ENCODE assay signal across 30 cellular contexts in genomic region chr9:36053971-36054370, GRCh38. TPM values are rescaled to one million over a fixed set of nuclear protein-coding genes. Genes with fewer than 3 reads are reported as not detected.
DNase-seq lines count a peak whose midpoint lies in the region; ATAC-seq lines count a peak whose summit lies in the region.
"Had no signal": no experiment of that assay in that cellular context is flagged by ENCODE, and none has a peak within 500 bp of the region (broad histone marks: within the 10 kb centered on the region; RNA-seq: fewer than 3 reads in every experiment).

No MANE protein-coding gene starts in this region.

- no peak overlapping the region for H3K4ac ChIP-seq in mesendoderm (ENCODE audit: low read depth, low read length)

- H4K8ac ChIP-seq in mesendoderm (ENCODE audit: low read depth, low read length): no peak overlapping the region

- DNase-seq in ELR (ENCODE audit: low read depth): peak; percentile 34
- DNase-seq in NCI-H226: peak; percentile 58
- DNase-seq in mesendoderm: peak; percentile 87
- no peak for DNase-seq in activated CD4-positive, alpha-beta T cell treated with anti-CD3 and anti-CD28 coated beads, Interleukin-2, amount 10 ng/mL, durations not matched to agents 24 days and 14 days
- no peak for DNase-seq in SJCRH30
- no peak for DNase-seq in NCI-H748 treated with DMSO at 0.1 percent for 48 hours (lab: John Stamatoyannopoulos, UW)
- DNase-seq: ACHN; activated CD4-positive, alpha-beta T cell treated with anti-CD3 and anti-CD28 coated beads for 48 hours; activated naive CD4-positive, alpha-beta T cell; activated T-cell treated with anti-CD3 and anti-CD28 coated beads, Interleukin-2, amount 50 U/mL, for 72 hours; hippocampal formation; KBM-7; mucosa of descending colon; NCI-H1105 treated with DMSO at 0.1 percent for 48 hours; NCI-H1930; NCI-H774; posterior cingulate gyrus; stimulated activated CD4-positive, alpha-beta T cell treated with anti-CD3 and anti-CD28 coated beads, Interleukin-4, amount 100 ng/mL, for 24 hours; substantia nigra; upper lobe of left lung had no signal

- peaks cover 4% of the 10 kb centered on the region for H3K79me1 ChIP-seq in mesendoderm (ENCODE audit: low read length)

- no peak overlapping the region for H3K9ac ChIP-seq in endocrine pancreas (ENCODE audit: control insufficient read depth, insufficient read depth, low read length)
- H3K9ac ChIP-seq in mesendoderm (ENCODE audit: low read length): no peak overlapping the region
- H3K9ac ChIP-seq: BLaER1 had no signal

- no peak overlapping the region for H3K56ac ChIP-seq in mesendoderm (ENCODE audit: low read length)

- peaks cover 2% of the 10 kb centered on the region for H3K36me3 Mint-ChIP-seq in activated CD4-positive, alpha-beta T cell treated with anti-CD3 and anti-CD28 coated beads, Interleukin-2, amount 10 ng/mL, durations not matched to agents 24 days and 14 days (ENCODE audit: low read depth)
- H3K36me3 Mint-ChIP-seq: natural killer cell treated with Interleukin-12 subunit alpha and Interleukin-12 subunit beta and Interleukin-15 and Interleukin-18, amount 100 ng/mL, for 72 hours; stimulated activated effector memory CD8-positive, alpha-beta T cell treated with anti-CD3 and anti-CD28 coated beads, Interleukin-12 subunit alpha, Interleukin-12 subunit beta, amount 100 ng/mL, for 72 hours had no signal

- no peak overlapping the region for H2BK120ac ChIP-seq in mesendoderm (ENCODE audit: low read depth, low read length)

- H3K18ac ChIP-seq in mesendoderm (ENCODE audit: low read length): no peak overlapping the region

- peaks cover 19% of the 10 kb centered on the region for H3K4me1 ChIP-seq in endocrine pancreas (ENCODE audit: control insufficient read depth, insufficient read depth, low read length)
- H3K4me1 ChIP-seq in mesendoderm (ENCODE audit: control insufficient read depth, low read depth, low read length): peaks cover 3% of the 10 kb centered on the region
- H3K4me1 ChIP-seq in SJCRH30: no peaks in the 10 kb centered on the region

- no peaks in the 10 kb centered on the region for H3K79me2 ChIP-seq in mesendoderm (ENCODE audit: control insufficient read depth, insufficient read depth, low read length)

- ATAC-seq in GM19023 (IDR thresholded peaks at IDR 0.05; ENCODE audit: unreplicated experiment): no peak
- ATAC-seq: activated T-cell treated with anti-CD3 and anti-CD28 coated beads, Interleukin-2, amount 50 U/mL, for 72 hours; mucosa of descending colon; natural killer cell treated with Interleukin-12 subunit alpha and Interleukin-12 subunit beta and Interleukin-15 and Interleukin-18, amount 100 ng/mL, for 72 hours; sciatic nerve; stimulated activated effector memory CD8-positive, alpha-beta T cell treated with anti-CD3 and anti-CD28 coated beads, Interleukin-12 subunit alpha, Interleukin-12 subunit beta, amount 100 ng/mL, for 72 hours had no signal

- H3K27ac Mint-ChIP-seq in activated CD4-positive, alpha-beta T cell treated with anti-CD3 and anti-CD28 coated beads, Interleukin-2, amount 10 ng/mL, durations not matched to agents 24 days and 14 days: no peak overlapping the region
- H3K27ac Mint-ChIP-seq: activated T-cell treated with anti-CD3 and anti-CD28 coated beads, Interleukin-2, amount 50 U/mL, for 72 hours; natural killer cell treated with Interleukin-12 subunit alpha and Interleukin-12 subunit beta and Interleukin-15 and Interleukin-18, amount 100 ng/mL, for 72 hours; stimulated activated effector memory CD8-positive, alpha-beta T cell treated with anti-CD3 and anti-CD28 coated beads, Interleukin-12 subunit alpha, Interleukin-12 subunit beta, amount 100 ng/mL, for 72 hours; T-helper 2 cell treated with Interferon-gamma antibody and Interleukin-4, amounts not matched to agents 5 μg/mL and 100 μg/mL, for 36 hours had no signal

- no peaks in the 10 kb centered on the region for H3K27me3 ChIP-seq in endocrine pancreas (ENCODE audit: control insufficient read depth, insufficient read depth, low read length)
- no peaks in the 10 kb centered on the region for H3K27me3 ChIP-seq in mesendoderm (ENCODE audit: insufficient read depth, low read length, poor library complexity)
- H3K27me3 ChIP-seq in SJCRH30: no peaks in the 10 kb centered on the region
- H3K27me3 ChIP-seq: BLaER1, upper lobe of left lung had no signal

- no peak overlapping the region for H3K23ac ChIP-seq in mesendoderm (ENCODE audit: low read length)

- no peaks in the 10 kb centered on the region for H3K9me3 ChIP-seq in endocrine pancreas (ENCODE audit: control insufficient read depth, low read length)
- no peaks in the 10 kb centered on the region for H3K9me3 ChIP-seq in SJCRH30 (replicated peaks)
- H3K9me3 ChIP-seq: mucosa of descending colon, upper lobe of left lung had no signal

- H3K36me3 ChIP-seq in endocrine pancreas (ENCODE audit: control insufficient read depth, insufficient read depth, low read length): no peaks in the 10 kb centered on the region
- no peaks in the 10 kb centered on the region for H3K36me3 ChIP-seq in mesendoderm (ENCODE audit: control insufficient read depth, insufficient read depth, low read length)
- no peaks in the 10 kb centered on the region; the same call in 1 of the 2 replicates for H3K36me3 ChIP-seq in SJCRH30
- H3K36me3 ChIP-seq: upper lobe of left lung had no signal

- H2AK5ac ChIP-seq in mesendoderm (ENCODE audit: low read length): no peak overlapping the region

- no CpG with 5 or more reads among the region's 3 CpGs for WGBS in mesendoderm (ENCODE audit: extremely low coverage, insufficient coverage, low lambda C conversion rate)

- H4K5ac ChIP-seq in mesendoderm (ENCODE audit: low read length): no peak overlapping the region

- H3K27ac ChIP-seq in mesendoderm (ENCODE audit: low read depth, low read length): no peak overlapping the region
- no peak overlapping the region for H3K27ac ChIP-seq in SJCRH30
- H3K27ac ChIP-seq: BLaER1, RWPE1 had no signal

- H3K9me3 Mint-ChIP-seq in activated CD4-positive, alpha-beta T cell treated with anti-CD3 and anti-CD28 coated beads, Interleukin-2, amount 10 ng/mL, durations not matched to agents 24 days and 14 days: no peaks in the 10 kb centered on the region
- H3K9me3 Mint-ChIP-seq: activated T-cell treated with anti-CD3 and anti-CD28 coated beads, Interleukin-2, amount 50 U/mL, for 72 hours; brain; natural killer cell treated with Interleukin-12 subunit alpha and Interleukin-12 subunit beta and Interleukin-15 and Interleukin-18, amount 100 ng/mL, for 72 hours; stimulated activated effector memory CD8-positive, alpha-beta T cell treated with anti-CD3 and anti-CD28 coated beads, Interleukin-12 subunit alpha, Interleukin-12 subunit beta, amount 100 ng/mL, for 72 hours; T-helper 2 cell treated with Interferon-gamma antibody and Interleukin-4, amounts not matched to agents 5 μg/mL and 100 μg/mL, for 36 hours had no signal

- peak overlapping the region; percentile 26 for H3K4me3 ChIP-seq in endocrine pancreas (ENCODE audit: control insufficient read depth, insufficient read depth, low read length)
- H3K4me3 ChIP-seq in mesendoderm (ENCODE audit: low read length): no peak overlapping the region
- no peak overlapping the region for H3K4me3 ChIP-seq in SJCRH30
- H3K4me3 ChIP-seq: BLaER1, mucosa of descending colon, upper lobe of left lung had no signal

- no peak overlapping the region for H3K4me2 ChIP-seq in mesendoderm (ENCODE audit: low read length)
- H3K4me2 ChIP-seq: BLaER1 had no signal

- no peaks in the 10 kb centered on the region for H3K27me3 Mint-ChIP-seq in activated CD4-positive, alpha-beta T cell treated with anti-CD3 and anti-CD28 coated beads, Interleukin-2, amount 10 ng/mL, durations not matched to agents 24 days and 14 days
- H3K27me3 Mint-ChIP-seq: brain; natural killer cell treated with Interleukin-12 subunit alpha and Interleukin-12 subunit beta and Interleukin-15 and Interleukin-18, amount 100 ng/mL, for 72 hours had no signal

- H2BK5ac ChIP-seq in mesendoderm (ENCODE audit: low read length): no peak overlapping the region

- no peak overlapping the region for H3K4me3 Mint-ChIP-seq in activated CD4-positive, alpha-beta T cell treated with anti-CD3 and anti-CD28 coated beads, Interleukin-2, amount 10 ng/mL, durations not matched to agents 24 days and 14 days
- H3K4me3 Mint-ChIP-seq: activated T-cell treated with anti-CD3 and anti-CD28 coated beads, Interleukin-2, amount 50 U/mL, for 72 hours; brain; natural killer cell treated with Interleukin-12 subunit alpha and Interleukin-12 subunit beta and Interleukin-15 and Interleukin-18, amount 100 ng/mL, for 72 hours; stimulated activated effector memory CD8-positive, alpha-beta T cell treated with anti-CD3 and anti-CD28 coated beads, Interleukin-12 subunit alpha, Interleukin-12 subunit beta, amount 100 ng/mL, for 72 hours; T-helper 2 cell treated with Interferon-gamma antibody and Interleukin-4, amounts not matched to agents 5 μg/mL and 100 μg/mL, for 36 hours had no signal

- intact Hi-C loops in activated CD4-positive, alpha-beta T cell treated with anti-CD3 and anti-CD28 coated beads, Interleukin-2, amount 10 ng/mL, durations not matched to agents 24 days and 14 days (cut with micrococcal nuclease): no loop called here

- H2BK15ac ChIP-seq in mesendoderm (replicated peaks; ENCODE audit: low read depth): no peak overlapping the region

- H3K4me1 Mint-ChIP-seq in activated CD4-positive, alpha-beta T cell treated with anti-CD3 and anti-CD28 coated beads, Interleukin-2, amount 10 ng/mL, durations not matched to agents 24 days and 14 days: peaks cover 2% of the 10 kb centered on the region
- H3K4me1 Mint-ChIP-seq: brain; stimulated activated effector memory CD8-positive, alpha-beta T cell treated with anti-CD3 and anti-CD28 coated beads, Interleukin-12 subunit alpha, Interleukin-12 subunit beta, amount 100 ng/mL, for 72 hours had no signal

RNA-seq across cellular contexts. Expression of gene RECK, which starts 17.3 kb away (rescaled TPM):
- polyA plus RNA-seq in mesendoderm (2013, experiment 1 of 2): 9.1 TPM
- polyA plus RNA-seq in mesendoderm (2013, experiment 2 of 2): 8.9 TPM
- total RNA-seq in activated CD4-positive, alpha-beta T cell treated with anti-CD3 and anti-CD28 coated beads, Interleukin-2, amount 10 ng/mL, durations not matched to agents 24 days and 14 days: 3.9 and 4.3 TPM in 2 replicates
- 8.1 and 10.1 TPM in 2 replicates for total RNA-seq in SJCRH30 (2014; rRNA removed; shearing (Covaris generic))
- total RNA-seq: HT-29 had no signal

Comparison
In these comparisons a context has a peak if more than half of its experiments do, and no peak if none do; other contexts are left out.
1. DNase-seq: peak in ELR (single experiment), NCI-H226 (single experiment) and mesendoderm (single experiment); none in activated CD4-positive, alpha-beta T cell treated with anti-CD3 and anti-CD28 coated beads, Interleukin-2, amount 10 ng/mL, durations not matched to agents 24 days and 14 days (single experiment), SJCRH30 (0 of 2) and NCI-H748 treated with DMSO at 0.1 percent for 48 hours (single experiment).